ENCODE assay signal across 33 cellular contexts in the genomic region with DNA sequence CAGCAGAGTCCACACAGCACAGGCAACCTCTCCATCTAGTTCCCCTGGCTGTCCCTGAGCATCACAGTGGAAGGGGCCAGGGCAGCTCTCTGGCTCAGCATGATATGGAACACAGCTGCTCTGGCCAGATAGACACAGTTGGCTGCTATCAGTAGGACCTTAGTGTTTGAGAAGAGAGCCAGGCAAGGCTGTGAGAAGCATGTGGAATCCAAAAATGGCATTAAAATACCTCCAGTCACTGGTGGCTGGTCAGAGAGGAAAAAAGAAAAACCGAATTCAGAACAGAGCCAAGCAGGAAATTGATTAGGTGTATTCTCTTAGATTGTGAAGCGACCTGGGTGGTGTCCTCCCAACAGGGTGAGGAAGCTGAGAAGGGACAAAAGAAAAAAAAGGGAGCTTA. TPM values are rescaled to one million over a fixed set of nuclear protein-coding genes. Genes with fewer than 3 reads are reported as not detected.
DNase-seq lines count a peak whose midpoint lies in the region; ATAC-seq and TF ChIP-seq lines count a peak whose summit lies in the region.
"Had no signal": no experiment of that assay in that cellular context is flagged by ENCODE, and none has a peak within 500 bp of the region (broad histone marks: within the 10 kb centered on the region; RNA-seq: fewer than 3 reads in every experiment).

No MANE protein-coding gene starts in this region.

- H3K27me3 ChIP-seq in heart left ventricle: no peaks in the 10 kb centered on the region
- H3K27me3 ChIP-seq: breast epithelium, left lung, sigmoid colon had no signal

- ATAC-seq in T-helper 17 cell (no peak), heart left ventricle (peak; percentile 82 to 93 (median 92)), HG03469 (IDR thresholded peaks at IDR 0.05; ENCODE audit: unreplicated experiment) (no peak)
- no peak for ATAC-seq in stimulated activated naive B cell treated with anti-CD40 and anti-IgM and Interleukin-4, amounts not matched to agents 10 μg/mL and 1 μg/mL and 100 μg/mL, for 72 hours (replicated peaks)
- ATAC-seq: left lung; naive thymus-derived CD4-positive, alpha-beta T cell; SK-N-SH treated with all-trans-retinoic acid at 6 μM for 48 hours had no signal

- H3K9me3 Mint-ChIP-seq in stimulated activated naive B cell treated with anti-CD40 and anti-IgM and Interleukin-4, amounts not matched to agents 10 μg/mL and 1 μg/mL and 100 μg/mL, for 72 hours: no peaks in the 10 kb centered on the region
- H3K9me3 Mint-ChIP-seq: activated CD4-positive, alpha-beta T cell treated with anti-CD3 and anti-CD28 coated beads, Interleukin-2, amount 10 ng/mL, durations not matched to agents 24 days and 14 days; naive thymus-derived CD4-positive, alpha-beta T cell; type B pancreatic cell had no signal

- H3K36me3 ChIP-seq in heart left ventricle: no peaks in the 10 kb centered on the region
- H3K36me3 ChIP-seq: breast epithelium, left lung, prostate gland, sigmoid colon, WERI-Rb-1 had no signal

- WGBS in heart left ventricle, 4 donors: 25 to 50% (median 34%) methylated on average over 2 of the region's 2 CpGs

- H3K4me1 Mint-ChIP-seq in T-helper 17 cell: peaks cover 18% of the 10 kb centered on the region
- peaks cover under 1 to 1% of the 10 kb centered on the region in 2 donors for H3K4me1 Mint-ChIP-seq in stimulated activated naive B cell treated with anti-CD40 and anti-IgM and Interleukin-4, amounts not matched to agents 10 μg/mL and 1 μg/mL and 100 μg/mL, for 72 hours

- peaks cover 7% of the 10 kb centered on the region for H3K27me3 Mint-ChIP-seq in T-helper 17 cell
- peaks cover 14 to 23% of the 10 kb centered on the region in 2 donors for H3K27me3 Mint-ChIP-seq in stimulated activated naive B cell treated with anti-CD40 and anti-IgM and Interleukin-4, amounts not matched to agents 10 μg/mL and 1 μg/mL and 100 μg/mL, for 72 hours
- H3K27me3 Mint-ChIP-seq: activated naive CD8-positive, alpha-beta T cell; type B pancreatic cell had no signal

- no peaks in the 10 kb centered on the region for H3K9me3 ChIP-seq in T-helper 17 cell (ENCODE audit: control insufficient read depth, low read length, poor library complexity, severe bottlenecking)
- H3K9me3 ChIP-seq in heart left ventricle: no peaks in the 10 kb centered on the region
- H3K9me3 ChIP-seq: breast epithelium, Caco-2, left lung, prostate gland, sigmoid colon had no signal

- H3K27ac ChIP-seq in heart left ventricle: peak overlapping the region in 2 of 12 donors; percentile 29 to 40
- H3K27ac ChIP-seq: breast epithelium, GM23248, left lung, PC-9, prostate gland, sigmoid colon, WERI-Rb-1 had no signal

- H3K4me3 ChIP-seq in heart left ventricle: no peak overlapping the region
- H3K4me3 ChIP-seq: breast epithelium, GM23248, left lung, PC-9, prostate gland, sigmoid colon had no signal

- intact Hi-C loops in heart left ventricle (cut with DNase I): loop anchor here in 2 of 10 donors (5.0 to 10.0 kb wide), 2 partner anchors 77 to 115 kb away; a partner anchor contains a TSS

- H3K36me3 Mint-ChIP-seq in T-helper 17 cell (ENCODE audit: low read depth): no peaks in the 10 kb centered on the region
- H3K36me3 Mint-ChIP-seq in stimulated activated naive B cell treated with anti-CD40 and anti-IgM and Interleukin-4, amounts not matched to agents 10 μg/mL and 1 μg/mL and 100 μg/mL, for 72 hours: no peaks in the 10 kb centered on the region
- H3K36me3 Mint-ChIP-seq: activated naive CD8-positive, alpha-beta T cell; naive thymus-derived CD4-positive, alpha-beta T cell; type B pancreatic cell had no signal

- H3K4me1 ChIP-seq in heart left ventricle: peaks cover 0 to 22% (median 1%) of the 10 kb centered on the region in 12 donors
- H3K4me1 ChIP-seq: breast epithelium, left lung, prostate gland had no signal

- no peak for TF ChIP-seq POLR2A in heart left ventricle (IDR thresholded peaks at IDR 0.05)

- H3K27ac Mint-ChIP-seq in T-helper 17 cell: peak overlapping the region; percentile 49
- H3K27ac Mint-ChIP-seq in stimulated activated naive B cell treated with anti-CD40 and anti-IgM and Interleukin-4, amounts not matched to agents 10 μg/mL and 1 μg/mL and 100 μg/mL, for 72 hours: peak overlapping the region; percentile 6
- H3K27ac Mint-ChIP-seq: activated CD4-positive, alpha-beta T cell treated with anti-CD3 and anti-CD28 coated beads, Interleukin-2, amount 10 ng/mL, durations not matched to agents 24 days and 14 days; activated naive CD8-positive, alpha-beta T cell; naive thymus-derived CD4-positive, alpha-beta T cell; type B pancreatic cell had no signal

- H3K4me3 Mint-ChIP-seq in T-helper 17 cell: no peak overlapping the region
- no peak overlapping the region for H3K4me3 Mint-ChIP-seq in stimulated activated naive B cell treated with anti-CD40 and anti-IgM and Interleukin-4, amounts not matched to agents 10 μg/mL and 1 μg/mL and 100 μg/mL, for 72 hours
- H3K4me3 Mint-ChIP-seq: activated CD4-positive, alpha-beta T cell treated with anti-CD3 and anti-CD28 coated beads, Interleukin-2, amount 10 ng/mL, durations not matched to agents 24 days and 14 days; activated naive CD8-positive, alpha-beta T cell; naive thymus-derived CD4-positive, alpha-beta T cell; type B pancreatic cell had no signal

- DNase-seq in NCI-H146 (lab: John Stamatoyannopoulos, UW): peak; percentile 18
- DNase-seq in NCI-H146 treated with DMSO at 0.1 percent for 48 hours (lab: John Stamatoyannopoulos, UW; ENCODE audit: unreplicated experiment): no peak
- DNase-seq in T-helper 17 cell: no peak
- DNase-seq in heart left ventricle: peak in 3 of 5 donors; percentile 48 to 75 (median 58)
- DNase-seq in stimulated activated naive B cell treated with anti-CD40 and anti-IgM and Interleukin-4, amounts not matched to agents 10 μg/mL and 1 μg/mL and 100 μg/mL, for 72 hours: no peak
- no peak for DNase-seq in GDM1 (lab: John Stamatoyannopoulos, UW)
- DNase-seq in iPS-NIHi11 (ENCODE audit: low spot score): no peak
- DNase-seq: 8988T; activated CD4-positive, alpha-beta T cell treated with anti-CD3 and anti-CD28 coated beads, Interleukin-2, amount 10 ng/mL, durations not matched to agents 24 days and 14 days; C1 segment of cervical spinal cord; Caco-2; DND-41; GM23248; left lung; midbrain; naive thymus-derived CD4-positive, alpha-beta T cell; NCI-H1048; NCI-H1930; NCI-H2171 treated with DMSO at 0.1 percent for 48 hours; NCI-H524; NK-92 treated with Interleukin-12 subunit alpha and Interleukin-12 subunit beta, amount 100 ng/mL, for 24 hours; nucleus accumbens; PC-9; sigmoid colon; stimulated activated CD4-positive, alpha-beta T cell treated with anti-CD3 and anti-CD28 coated beads, Interleukin-12 subunit alpha, Interleukin-12 subunit beta, amount 100 ng/mL, for 4 hours; stimulated activated CD4-positive, alpha-beta T cell treated with anti-CD3 and anti-CD28 coated beads, Interleukin-2, amount 100 ng/mL, for 48 hours; WERI-Rb-1 had no signal

- TF ChIP-seq CTCF in heart left ventricle (IDR thresholded peaks at IDR 0.05): no peak

RNA-seq across cellular contexts. Expression of a gene that starts 27.9 kb away (rescaled TPM):
- total RNA-seq in T-helper 17 cell (1 to 10 TPM; 3.5 to 3.6 TPM), heart left ventricle (100 to 1,000 TPM in 3 of 9 donors, 10 to 100 TPM in 6; 35.7 to 211 (median 71.8) TPM)
- 100 to 1,000 TPM in 1 of 2 donors, 10 to 100 TPM in 1; 32.5 to 190 TPM for polyA plus RNA-seq in heart left ventricle

Comparison
In these comparisons a context has a peak if more than half of its experiments do, and no peak if none do; other contexts are left out.
1. DNase-seq: peak in NCI-H146 (single experiment) and heart left ventricle (3 of 5); none in NCI-H146 treated with DMSO at 0.1 percent for 48 hours (single experiment), T-helper 17 cell (0 of 3), stimulated activated naive B cell treated with anti-CD40 and anti-IgM and Interleukin-4, amounts not matched to agents 10 μg/mL and 1 μg/mL and 100 μg/mL, for 72 hours (single experiment), GDM1 (single experiment) and iPS-NIHi11 (single experiment).
2. ATAC-seq: peak in heart left ventricle (4 of 4); none in T-helper 17 cell (single experiment), stimulated activated naive B cell treated with anti-CD40 and anti-IgM and Interleukin-4, amounts not matched to agents 10 μg/mL and 1 μg/mL and 100 μg/mL, for 72 hours (0 of 2) and HG03469 (single experiment).
3. RNA of a gene that starts 27.9 kb away (total RNA-seq): 35.7 to 211 TPM in heart left ventricle; 3.5 to 3.6 TPM in T-helper 17 cell; every median in the first group is over 4 times any median in the second.